15 cellular contexts compared by ENCODE assay signal in genomic region chr14:64696355-64696844, GRCh38. TPM values are rescaled to one million over a fixed set of nuclear protein-coding genes. Genes with fewer than 3 reads are reported as not detected.
DNase-seq lines count a peak whose midpoint lies in the region; ATAC-seq and TF ChIP-seq lines count a peak whose summit lies in the region.
"Had no signal": no experiment of that assay in that cellular context is flagged by ENCODE, and none has a peak within 500 bp of the region (broad histone marks: within the 10 kb centered on the region; RNA-seq: fewer than 3 reads in every experiment).

No MANE protein-coding gene starts in this region.

- peak; percentile 19 for DNase-seq in activated gamma-delta T cell treated with Interleukin-2 at 50 U/mL for 16 hours
- no peak for DNase-seq in activated gamma-delta T cell (lab: John Stamatoyannopoulos, UW)
- DNase-seq in epithelial cell of proximal tubule (ENCODE audit: low read depth) = peak; percentile 77
- DNase-seq in midbrain (lab: John Stamatoyannopoulos, UW) = peak; percentile 17
- DNase-seq in vagina (ENCODE audit: extremely low spot score in 2 of 2) = no peak
- no peak for DNase-seq in NCI-H187 treated with DMSO at 0.1 percent for 48 hours (lab: John Stamatoyannopoulos, UW)
- DNase-seq in HK-2 (ENCODE audit: unreplicated experiment) = no peak
- DNase-seq: activated B cell treated with CpG ODN at 0.5 μM for 24 hours; effector CD4-positive, alpha-beta T cell; EL; GM23248; left lung; nucleus accumbens had no signal

- no peaks in the 10 kb centered on the region for H3K27me3 ChIP-seq in vagina
- H3K27me3 ChIP-seq: ascending aorta had no signal

- no peak for ATAC-seq in GM19397 (IDR thresholded peaks at IDR 0.05; ENCODE audit: unreplicated experiment)
- ATAC-seq: left lung had no signal

- TF ChIP-seq POLR2A in vagina (IDR thresholded peaks at IDR 0.05) = no peak

- intact Hi-C loops in vagina (cut with DNase I) = no loop called here

- no peaks in the 10 kb centered on the region for H3K4me1 ChIP-seq in vagina

- H3K4me3 ChIP-seq in epithelial cell of proximal tubule (ENCODE audit: low read depth, low read length) = no peak overlapping the region
- no peak overlapping the region for H3K4me3 ChIP-seq in vagina
- H3K4me3 ChIP-seq: ascending aorta, GM23248, left lung had no signal

- TF ChIP-seq CTCF in epithelial cell of proximal tubule (conservative IDR thresholded peaks at IDR 0.05; ENCODE audit: low read depth, low read length) (no peak), vagina (IDR thresholded peaks at IDR 0.05) (no peak)

- no peaks in the 10 kb centered on the region for H3K36me3 ChIP-seq in vagina
- H3K36me3 ChIP-seq: ascending aorta, left lung had no signal

- H3K27ac ChIP-seq in vagina = peak overlapping the region; percentile 64
- H3K27ac ChIP-seq: ascending aorta, GM23248, left lung had no signal

- no peaks in the 10 kb centered on the region for H3K9me3 ChIP-seq in vagina
- H3K9me3 ChIP-seq: ascending aorta, left lung had no signal

RNA-seq across cellular contexts. Expression of gene PLEKHG3, which starts 7.8 kb away (rescaled TPM):
- 48.1 and 52.8 TPM in 2 replicates for total RNA-seq in epithelial cell of proximal tubule
- 50.1 TPM for total RNA-seq in vagina

Comparison
In these comparisons a context has a peak if more than half of its experiments do, and no peak if none do; other contexts are left out.
1. DNase-seq: peak in activated gamma-delta T cell treated with Interleukin-2 at 50 U/mL for 16 hours (single experiment), epithelial cell of proximal tubule (single experiment) and midbrain (single experiment); none in activated gamma-delta T cell (single experiment), vagina (0 of 2), NCI-H187 treated with DMSO at 0.1 percent for 48 hours (single experiment) and HK-2 (single experiment).